Comparison of ENCODE assay signal across 1 cellular context in genomic region chr12:39081910-39082309, GRCh38.
TF ChIP-seq lines count a peak whose summit lies in the region.

No MANE protein-coding gene starts in this region.

TF ChIP-seq in H1, 55 proteins besides CTCF, POLR2A, EP300 and RAD21 (continued from another document):
- TF ChIP-seq CHD7 (IDR thresholded peaks at IDR 0.05; ENCODE audit: insufficient replicate concordance, low read length) (no peak), SP2 (IDR thresholded peaks at IDR 0.05; ENCODE audit: low read length) (no peak), CEBPB (IDR thresholded peaks at IDR 0.05; ENCODE audit: low read depth, low read length) (no peak), POU5F1 (IDR thresholded peaks at IDR 0.05; ENCODE audit: low read depth, low read length) (no peak), EZH2 (IDR thresholded peaks at IDR 0.05; ENCODE audit: low read depth, low read length, severe bottlenecking) (no peak), SP1 (IDR thresholded peaks at IDR 0.05; ENCODE audit: low read depth, low read length) (no peak), TAF1 (IDR thresholded peaks at IDR 0.05; ENCODE audit: low read depth, low read length) (no peak), HDAC6 (IDR thresholded peaks at IDR 0.05; ENCODE audit: low read depth, low read length) (no peak), CTBP2 (IDR thresholded peaks at IDR 0.05; ENCODE audit: borderline replicate concordance, insufficient read depth, insufficient read length, low read length) (no peak), CBX8 (IDR thresholded peaks at IDR 0.05; ENCODE audit: borderline replicate concordance, low read depth, low read length) (no peak), SIN3A (conservative IDR thresholded peaks at IDR 0.05 in 1 of 2, IDR thresholded peaks at IDR 0.05 in 1 of 2; ENCODE audit: low read depth in 1 of 2, low read length in 2 of 2) (no peak), SRF (IDR thresholded peaks at IDR 0.05; ENCODE audit: low read depth, low read length) (no peak), TEAD4 (IDR thresholded peaks at IDR 0.05; ENCODE audit: low read depth, low read length) (no peak)
